8 cellular contexts compared by ENCODE assay signal in genomic region chr17:82294086-82294773, GRCh38. TPM values are rescaled to one million over a fixed set of nuclear protein-coding genes. Genes with fewer than 3 reads are reported as not detected.
DNase-seq lines count a peak whose midpoint lies in the region; ATAC-seq and TF ChIP-seq lines count a peak whose summit lies in the region.

No MANE protein-coding gene starts in this region.

- POLR2A ChIA-PET in naive thymus-derived CD8-positive, alpha-beta T cell (lab: Charles Lee) = interaction anchor here (1.8 to 4.3 kb wide), 4 partner anchors 9 to 66 kb away, joined by 6 to 62 read pairs (median 52); partner anchors contain the start of genes CD7, CSNK1D and SLC16A3

- H3K36me3 ChIP-seq in colonic mucosa (no peaks in the 10 kb centered on the region), HAP-1 (replicated peaks) (no peaks in the 10 kb centered on the region)

- DNase-seq in AG10803 (ENCODE audit: low read depth) = no peak
- DNase-seq in Jurkat, Clone E6-1 (ENCODE audit: low read depth, low spot score) = no peak
- DNase-seq in colonic mucosa = no peak
- DNase-seq in naive thymus-derived CD8-positive, alpha-beta T cell = peak in 1 of 10 donors; percentile 63
- DNase-seq in NCI-H187 treated with DMSO at 0.1 percent for 48 hours (lab: John Stamatoyannopoulos, UW) = no peak
- DNase-seq in HAP-1 (ENCODE audit: low spot score in 2 of 2) = no peak
- DNase-seq in NOMO-1 (lab: John Stamatoyannopoulos, UW; ENCODE audit: unreplicated experiment in 2 of 2) = no peak

- intact Hi-C loops in colonic mucosa (cut with DNase I) = no loop called here

- no peak for TF ChIP-seq CTCF in AG10803 (conservative IDR thresholded peaks at IDR 0.05; ENCODE audit: low read length)
- TF ChIP-seq CTCF in colonic mucosa (IDR thresholded peaks at IDR 0.05) = no peak

- no peaks in the 10 kb centered on the region for H3K36me3 Mint-ChIP-seq in naive thymus-derived CD8-positive, alpha-beta T cell

- peaks cover 27 to 62% (median 58%) of the 10 kb centered on the region in 4 donors for H3K4me1 Mint-ChIP-seq in naive thymus-derived CD8-positive, alpha-beta T cell

- no peaks in the 10 kb centered on the region for H3K27me3 Mint-ChIP-seq in naive thymus-derived CD8-positive, alpha-beta T cell

- H3K27ac Mint-ChIP-seq in naive thymus-derived CD8-positive, alpha-beta T cell = peak overlapping the region; percentile 78 to 98 (median 90)

- ATAC-seq in naive thymus-derived CD8-positive, alpha-beta T cell = no peak
- ATAC-seq in GM19455 (IDR thresholded peaks at IDR 0.05; ENCODE audit: unreplicated experiment) = no peak

- H3K4me3 ChIP-seq in AG10803 (ENCODE audit: low read length) = peak overlapping the region; percentile 57
- peak overlapping the region; percentile 48 for H3K4me3 ChIP-seq in Jurkat, Clone E6-1 (ENCODE audit: low read length)
- peak overlapping the region; percentile 16 for H3K4me3 ChIP-seq in colonic mucosa
- no peak overlapping the region for H3K4me3 ChIP-seq in HAP-1

- no peaks in the 10 kb centered on the region for H3K9me3 Mint-ChIP-seq in naive thymus-derived CD8-positive, alpha-beta T cell

- peak overlapping the region; percentile 58 to 72 for H3K9ac ChIP-seq in colonic mucosa (ENCODE audit: low read depth in 2 of 2, low read length in 2 of 2)

- no peaks in the 10 kb centered on the region for H3K27me3 ChIP-seq in colonic mucosa
- H3K27me3 ChIP-seq in HAP-1 (ENCODE audit: low read depth) = peaks cover 18% of the 10 kb centered on the region; the same call in 1 of the 2 replicates

- in situ Hi-C loops in HAP-1 (cut with MboI; ENCODE audit: low sequenced_read_pairs) = no loop called here

- H3K27ac ChIP-seq in colonic mucosa = peak overlapping the region; percentile 92

- H3K4me3 Mint-ChIP-seq in naive thymus-derived CD8-positive, alpha-beta T cell = peak overlapping the region; percentile 19 to 85 (median 78)

- H3K4me1 ChIP-seq in colonic mucosa (peaks cover 21% of the 10 kb centered on the region), HAP-1 (peaks cover 8% of the 10 kb centered on the region)

- H3K9me3 ChIP-seq in colonic mucosa (no peaks in the 10 kb centered on the region), HAP-1 (no peaks in the 10 kb centered on the region)

RNA-seq across cellular contexts. Expression of gene CSNK1D, which starts 20.7 kb away (rescaled TPM):
- polyA plus RNA-seq in Jurkat, Clone E6-1 (2012; ENCODE audit: insufficient read depth, insufficient read length) = 98.1 TPM
- total RNA-seq in colonic mucosa = 100 to 1,000 TPM; 136 to 138 TPM
- total RNA-seq in naive thymus-derived CD8-positive, alpha-beta T cell = 100 to 1,000 TPM; 184 to 201 TPM
- polyA plus RNA-seq in naive thymus-derived CD8-positive, alpha-beta T cell = 10 to 100 TPM; 47.6 to 72.1 (median 48.6) TPM

RNA-seq across cellular contexts. Expression of gene CD7, which starts 23.2 kb away (rescaled TPM):
- 165 TPM for polyA plus RNA-seq in Jurkat, Clone E6-1 (2012; ENCODE audit: insufficient read depth, insufficient read length)
- total RNA-seq in colonic mucosa = 1 to 10 TPM; 4.2 to 5.0 TPM
- 10 to 100 TPM; 66.9 to 67.8 TPM for total RNA-seq in naive thymus-derived CD8-positive, alpha-beta T cell
- polyA plus RNA-seq in naive thymus-derived CD8-positive, alpha-beta T cell = 100 to 1,000 TPM; 166 to 233 (median 205) TPM

RNA-seq across cellular contexts. Expression of gene SECTM1, which starts 39.3 kb away (rescaled TPM):
- not detected for polyA plus RNA-seq in Jurkat, Clone E6-1 (2012; ENCODE audit: insufficient read depth, insufficient read length)
- total RNA-seq in colonic mucosa = 10 to 100 TPM; 29.1 to 76.3 TPM
- under 1 TPM in 1 of 2 experiments, not detected in 1; 0.18 TPM for total RNA-seq in naive thymus-derived CD8-positive, alpha-beta T cell
- polyA plus RNA-seq in naive thymus-derived CD8-positive, alpha-beta T cell = 1 to 10 TPM in 1 of 3 donors, not detected in 2; 1.2 TPM

Comparison
In these comparisons a context has a peak if more than half of its experiments do, and no peak if none do; other contexts are left out.
1. RNA of gene CD7, which starts 23.2 kb away (total RNA-seq): 66.9 to 67.8 TPM in naive thymus-derived CD8-positive, alpha-beta T cell; 4.2 to 5.0 TPM in colonic mucosa; every median in the first group is over 10 times any median in the second.
2. RNA of gene SECTM1, which starts 39.3 kb away (total RNA-seq): 29.1 to 76.3 TPM in colonic mucosa; 0.18 TPM in naive thymus-derived CD8-positive, alpha-beta T cell; every median in the first group is over 10 times any median in the second.